Comparison of ENCODE assay signal across 19 cellular contexts in the genomic region with DNA sequence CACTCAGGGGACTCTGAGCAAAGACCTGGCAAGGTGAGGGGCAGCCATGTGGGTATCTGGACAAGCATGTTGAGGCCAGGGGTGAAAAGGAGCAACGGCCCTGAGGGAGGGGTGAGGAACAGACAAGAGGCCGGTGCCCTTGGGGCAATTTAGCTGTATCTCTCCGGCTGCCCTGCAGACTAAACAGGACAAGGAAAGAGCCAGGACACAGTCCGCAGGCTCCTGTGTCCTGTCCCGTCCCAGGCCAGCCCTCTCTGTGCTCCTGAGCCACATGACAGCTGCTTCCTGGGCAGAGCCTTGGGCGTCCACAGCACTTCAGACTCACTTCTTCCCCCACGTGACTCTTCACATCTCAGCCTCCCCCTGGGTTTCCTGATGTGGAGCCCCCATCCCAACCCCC.
DNase-seq lines count a peak whose midpoint lies in the region; FAIRE-seq and TF ChIP-seq lines count a peak whose summit lies in the region.
"Had no signal": no experiment of that assay in that cellular context is flagged by ENCODE, and none has a peak within 500 bp of the region (broad histone marks: within the 10 kb centered on the region; RNA-seq: fewer than 3 reads in every experiment).

No MANE protein-coding gene starts in this region.

- H3K79me2 ChIP-seq in mammary epithelial cell (ENCODE audit: insufficient read depth, low read length) = no peaks in the 10 kb centered on the region

- BruUV-seq in mammary epithelial cell (replicated peaks; lab: Mats Ljungman, UMichigan) = no TSS peak
- BruUV-seq in Caco-2 (replicated peaks; lab: Mats Ljungman, UMichigan) = no TSS peak

- H4K20me1 ChIP-seq in mammary epithelial cell (ENCODE audit: insufficient read depth, low read length) = no peaks in the 10 kb centered on the region

- H3K9me3 Mint-ChIP-seq in Caco-2 (ENCODE audit: unreplicated experiment) = no peaks in the 10 kb centered on the region

- H3K4me3 Mint-ChIP-seq in Caco-2 (ENCODE audit: unreplicated experiment) = no peak overlapping the region

- H3K9ac ChIP-seq in mammary epithelial cell (ENCODE audit: insufficient read depth, low read length) (no peak overlapping the region), kidney (ENCODE audit: low read length in 2 of 2) (no peak overlapping the region)

- DNase-seq in breast epithelium (ENCODE audit: low spot score in 2 of 2) (no peak), mammary epithelial cell (no peak), dermis blood vessel endothelial cell (peak; percentile 31), kidney (peak; percentile 41), sigmoid colon (peak; percentile 60), NCI-H510A (lab: John Stamatoyannopoulos, UW) (no peak), Caco-2 (no peak)
- no peak for DNase-seq in central memory CD4-positive, alpha-beta T cell
- DNase-seq: 8988T; C1 segment of cervical spinal cord; DMS153; EL; HCEC 1CT; NCI-H1092 treated with DMSO at 0.1 percent for 48 hours; NCI-H1694; NCI-H69; NK-92 treated with Interleukin-12 subunit alpha and Interleukin-12 subunit beta, amount 100 ng/mL, for 24 hours had no signal

- no peaks in the 10 kb centered on the region for H3K27me3 ChIP-seq in breast epithelium
- no peaks in the 10 kb centered on the region for H3K27me3 ChIP-seq in mammary epithelial cell (ENCODE audit: insufficient read depth, low read length)
- H3K27me3 ChIP-seq in sigmoid colon = no peaks in the 10 kb centered on the region
- no peaks in the 10 kb centered on the region; the same call in 1 of the 2 replicates for H3K27me3 ChIP-seq in Caco-2 (replicated peaks; ENCODE audit: control insufficient read depth, insufficient read depth, low read length)

- H3K4me1 Mint-ChIP-seq in Caco-2 (ENCODE audit: low read depth, unreplicated experiment) = no peaks in the 10 kb centered on the region

- H3K36me3 ChIP-seq in breast epithelium (no peaks in the 10 kb centered on the region), mammary epithelial cell (ENCODE audit: insufficient read depth, low read length) (no peaks in the 10 kb centered on the region), kidney (ENCODE audit: control insufficient read depth in 1 of 2, insufficient read depth in 2 of 2, low read length in 2 of 2) (no peaks in the 10 kb centered on the region), sigmoid colon (no peaks in the 10 kb centered on the region), Caco-2 (ENCODE audit: control insufficient read depth, insufficient read depth, low read length) (no peaks in the 10 kb centered on the region)

- no peak overlapping the region for H3K27ac Mint-ChIP-seq in Caco-2 (ENCODE audit: unreplicated experiment)

- TF ChIP-seq POLR2A in breast epithelium (IDR thresholded peaks at IDR 0.05) (no peak), sigmoid colon (IDR thresholded peaks at IDR 0.05) (no peak)

- CTCF ChIA-PET in mammary epithelial cell (lab: Charles Lee; ENCODE audit: low non-redundant PET) (no interaction called here), Caco-2 (lab: Charles Lee) (no interaction called here)

- H3K27me3 Mint-ChIP-seq in Caco-2 (ENCODE audit: insufficient read depth, unreplicated experiment) = peaks cover 9% of the 10 kb centered on the region

- TF ChIP-seq EP300 in sigmoid colon (IDR thresholded peaks at IDR 0.05) = no peak

- H3K27ac ChIP-seq in breast epithelium (peak overlapping the region; percentile 6 to 25), mammary epithelial cell (ENCODE audit: insufficient read depth, low read depth, low read length) (no peak overlapping the region), kidney (ENCODE audit: low read depth in 2 of 2, low read length in 2 of 2) (no peak overlapping the region), sigmoid colon (peak overlapping the region; percentile 76 to 90 (median 88))

- FAIRE-seq in kidney (lab: Jason Lieb, UNC) = no peak
- FAIRE-seq: HTR-8/SVneo, K562 had no signal

- no peak overlapping the region for H3K4me2 ChIP-seq in mammary epithelial cell (ENCODE audit: insufficient read depth, low read depth, low read length)

- WGBS in mammary epithelial cell (ENCODE audit: low coverage, missing lambda C conversion rate) = 90% methylated on average over 5 of the region's 7 CpGs
- WGBS in sigmoid colon, 2 donors = 62 to 79% methylated on average over 7 of the region's 7 CpGs

- dilution Hi-C loops in mammary epithelial cell (cut with HindIII; ENCODE audit: low sequenced_read_pairs) = no loop called here

- H3K9me3 ChIP-seq in breast epithelium (no peaks in the 10 kb centered on the region), mammary epithelial cell (replicated peaks; ENCODE audit: insufficient read depth, low read length) (no peaks in the 10 kb centered on the region), kidney (ENCODE audit: control insufficient read depth in 1 of 2, low read length in 2 of 2) (no peaks in the 10 kb centered on the region), sigmoid colon (no peaks in the 10 kb centered on the region), Caco-2 (no peaks in the 10 kb centered on the region)

- in situ Hi-C loops in mammary epithelial cell (cut with MboI; ENCODE audit: low sequenced_read_pairs in 2 of 2) = no loop called here

- POLR2A ChIA-PET in Caco-2 (lab: Charles Lee) = no interaction called here

- H3K36me3 Mint-ChIP-seq in Caco-2 (ENCODE audit: insufficient read depth, unreplicated experiment) = peaks cover 6% of the 10 kb centered on the region

- H2AFZ ChIP-seq in mammary epithelial cell (ENCODE audit: low read depth, low read length) = no peak overlapping the region

- H3K4me1 ChIP-seq in breast epithelium (peaks cover 0 to 10% of the 10 kb centered on the region in 2 donors), mammary epithelial cell (ENCODE audit: insufficient read depth, low read length) (peaks cover 3% of the 10 kb centered on the region), kidney (ENCODE audit: control insufficient read depth in 1 of 2, insufficient read depth in 1 of 2, low read depth in 1 of 2, low read length in 2 of 2) (no peaks in the 10 kb centered on the region), sigmoid colon (peaks cover 0 to 86% (median 71%) of the 10 kb centered on the region in 4 donors), Caco-2 (no peaks in the 10 kb centered on the region)

- no peak for TF ChIP-seq CTCF in breast epithelium (IDR thresholded peaks at IDR 0.05)
- no peak for TF ChIP-seq CTCF in mammary epithelial cell (conservative IDR thresholded peaks at IDR 0.05 in 1 of 2, IDR thresholded peaks at IDR 0.05 in 1 of 2; ENCODE audit: extremely low read depth in 1 of 2, insufficient read depth in 1 of 2, low read depth in 1 of 2, low read length in 2 of 2)
- no peak for TF ChIP-seq CTCF in kidney (IDR thresholded peaks at IDR 0.05; ENCODE audit: borderline replicate concordance, extremely low read depth, insufficient read depth)
- TF ChIP-seq CTCF in sigmoid colon (IDR thresholded peaks at IDR 0.05) = no peak
- TF ChIP-seq CTCF in Caco-2 (IDR thresholded peaks at IDR 0.05; ENCODE audit: insufficient read depth in 1 of 2, low read depth in 1 of 2, low read length in 1 of 2, severe bottlenecking in 1 of 2, unreplicated experiment in 1 of 2) = no peak

- intact Hi-C loops in breast epithelium (cut with DNase I; ENCODE audit: low total_unique reads) (no loop called here), mammary epithelial cell (cut with micrococcal nuclease) (loop anchor here (10.0 kb wide), 1 partner anchor 944 kb away; no protein-coding TSS in a partner anchor), kidney (cut with DNase I) (no loop called here), sigmoid colon (cut with DNase I) (no loop called here), Caco-2 (cut with micrococcal nuclease; ENCODE audit: unreplicated experiment) (no loop called here)

- H3K4me3 ChIP-seq in breast epithelium (no peak overlapping the region), mammary epithelial cell (replicated peaks in 1 of 3; ENCODE audit: insufficient read depth in 1 of 3, low read depth in 2 of 3, low read length in 3 of 3) (no peak overlapping the region), kidney (ENCODE audit: low read length in 2 of 2) (no peak overlapping the region), sigmoid colon (no peak overlapping the region), Caco-2 (ENCODE audit: low read depth, low read length) (no peak overlapping the region)
- H3K4me3 ChIP-seq: K562 had no signal

Comparison
In these comparisons a context has a peak if more than half of its experiments do, and no peak if none do; other contexts are left out.
1. H3K27ac ChIP-seq: peak in breast epithelium (2 of 2) and sigmoid colon (4 of 4); none in mammary epithelial cell (single experiment) and kidney (0 of 2).
2. DNase-seq: peak in dermis blood vessel endothelial cell (single experiment), kidney (single experiment) and sigmoid colon (single experiment); none in breast epithelium (0 of 2), mammary epithelial cell (single experiment), NCI-H510A (single experiment), central memory CD4-positive, alpha-beta T cell (single experiment) and Caco-2 (0 of 2).